26 cellular contexts compared by ENCODE assay signal in the genomic region with DNA sequence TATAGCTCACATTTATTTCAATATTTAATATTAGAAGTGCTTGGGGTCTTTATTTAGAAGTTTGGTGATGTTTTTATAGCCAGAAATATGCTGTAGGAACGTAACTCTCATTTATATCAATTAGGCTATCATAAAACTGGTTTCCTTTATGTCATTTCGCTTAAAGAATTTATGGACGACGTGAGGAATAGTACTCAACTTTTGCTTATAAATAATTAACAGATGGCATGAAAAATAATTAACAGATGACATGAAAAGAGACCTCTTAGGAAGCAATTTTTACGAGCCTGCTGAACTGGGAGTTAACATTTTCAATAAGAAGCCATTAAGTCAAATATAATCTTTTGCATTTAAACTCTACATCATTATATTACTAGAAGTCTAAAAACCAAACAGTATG.
"Had no signal": no experiment of that assay in that cellular context is flagged by ENCODE, and none has a peak within 500 bp of the region (broad histone marks: within the 10 kb centered on the region; RNA-seq: fewer than 3 reads in every experiment).

No MANE protein-coding gene starts in this region.

- H3K4me3 ChIP-seq: coronary artery, dorsolateral prefrontal cortex had no signal

- DNase-seq: activated CD4-positive, alpha-beta memory T cell treated with anti-CD3 and anti-CD28 coated beads, Interleukin-2, amount 10 ng/mL, durations not matched to agents 7 days and 5 days; activated CD4-positive, alpha-beta T cell treated with anti-CD3 and anti-CD28 coated beads for 36 hours; activated CD4-positive, alpha-beta T cell treated with anti-CD3 and anti-CD28 coated beads, Interleukin-2, amount 10 ng/mL, durations not matched to agents 7 days and 5 days; activated CD4-positive, alpha-beta T cell treated with anti-CD3 and anti-CD28 coated beads, Interleukin-2, amount 50 U/mL, for 4 hours; activated CD4-positive, CD25-positive, alpha-beta regulatory T cell; activated CD4-positive, CD25-positive, alpha-beta regulatory T cell treated with anti-CD3 and anti-CD28 coated beads, Interleukin-2, amount 50 U/mL, for 72 hours; activated CD8-positive, alpha-beta memory T cell treated with anti-CD3 and anti-CD28 coated beads, Interleukin-2, amount 50 U/mL, for 48 hours; activated gamma-delta T cell; activated naive CD4-positive, alpha-beta T cell; activated naive CD4-positive, alpha-beta T cell treated with anti-CD3 and anti-CD28 coated beads, Interleukin-2, amount 50 U/mL, for 16 hours; activated T-cell treated with anti-CD3 and anti-CD28 coated beads for 4 hours; activated T-cell treated with anti-CD3 and anti-CD28 coated beads, Interleukin-2, amount 50 U/mL, for 24 hours; activated T-cell treated with anti-CD3 and anti-CD28 coated beads, Interleukin-2, amount 50 U/mL, for 72 hours; amniotic stem cell; anterior cingulate cortex; brain microvascular endothelial cell; dorsolateral prefrontal cortex; effector memory CD4-positive, alpha-beta T cell; endodermal cell; foreskin fibroblast; head of caudate nucleus; T-helper 2 cell had no signal

- ATAC-seq: activated CD4-positive, alpha-beta T cell treated with anti-CD3 and anti-CD28 coated beads for 36 hours; activated T-cell treated with anti-CD3 and anti-CD28 coated beads, Interleukin-2, amount 50 U/mL, for 72 hours; esophagus mucosa had no signal

- H3K27ac ChIP-seq: brain microvascular endothelial cell, coronary artery, dorsolateral prefrontal cortex had no signal

- FAIRE-seq: astrocyte, bronchial epithelial cell had no signal

- H3K36me3 ChIP-seq: brain microvascular endothelial cell had no signal
